16 cellular contexts compared by ENCODE assay signal in the genomic region with DNA sequence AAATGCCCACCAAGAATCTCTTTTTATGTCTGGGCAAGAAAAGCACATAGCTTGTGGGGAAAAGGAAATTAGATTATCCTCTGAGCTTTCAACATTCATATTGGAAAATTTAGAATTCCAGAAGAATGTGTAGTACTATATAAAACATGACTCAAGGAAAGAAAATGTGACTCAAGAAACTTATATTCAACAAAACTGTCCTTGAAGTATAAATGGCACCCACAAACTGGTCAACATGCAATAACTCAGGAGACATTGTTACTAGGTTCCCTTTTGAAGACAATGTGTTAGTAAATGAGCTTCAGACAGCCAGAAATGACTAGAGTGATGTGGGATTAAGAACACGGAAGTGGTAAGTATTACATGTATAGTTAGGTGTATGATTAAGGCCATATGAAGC. TPM values are rescaled to one million over a fixed set of nuclear protein-coding genes. Genes with fewer than 3 reads are reported as not detected.
DNase-seq lines count a peak whose midpoint lies in the region; ATAC-seq and TF ChIP-seq lines count a peak whose summit lies in the region.
"Had no signal": no experiment of that assay in that cellular context is flagged by ENCODE, and none has a peak within 500 bp of the region (broad histone marks: within the 10 kb centered on the region; RNA-seq: fewer than 3 reads in every experiment).

No MANE protein-coding gene starts in this region.

- peaks cover 31% of the 10 kb centered on the region for H3K4me1 ChIP-seq in foreskin keratinocyte
- peaks cover 9% of the 10 kb centered on the region for H3K4me1 ChIP-seq in suprapubic skin
- H3K4me1 ChIP-seq: BLaER1 treated with 17β-estradiol and CSF1 and Interleukin-3, amounts not matched to agents 10 nM and 100 nM; vagina had no signal

- peak overlapping the region; percentile 9 for H3K27ac ChIP-seq in foreskin keratinocyte
- H3K27ac ChIP-seq in suprapubic skin, result no peak overlapping the region
- H3K27ac ChIP-seq: BLaER1 treated with 17β-estradiol and CSF1 and Interleukin-3, amounts not matched to agents 10 nM and 100 nM; cardiac muscle cell; vagina had no signal

- 80% methylated on average over 1 of the region's 1 CpG for WGBS in suprapubic skin

- TF ChIP-seq CTCF in AG04449 (IDR thresholded peaks at IDR 0.05; ENCODE audit: insufficient read depth, low read length, missing control alignments), result no peak
- no peak for TF ChIP-seq CTCF in foreskin keratinocyte (conservative IDR thresholded peaks at IDR 0.05)
- no peak for TF ChIP-seq CTCF in suprapubic skin (IDR thresholded peaks at IDR 0.05)

- CTCF ChIA-PET in AG04449 (lab: Yijun Ruan, JAX), result interaction anchor here (0.9 kb wide), 1 partner anchor 14 kb away, joined by 3 read pairs; no protein-coding TSS in a partner anchor

- ATAC-seq in foreskin keratinocyte (peak; percentile 85), HG03378 (IDR thresholded peaks at IDR 0.05; ENCODE audit: unreplicated experiment) (no peak)
- ATAC-seq: mucosa of descending colon had no signal

- no peaks in the 10 kb centered on the region for H3K9me3 ChIP-seq in suprapubic skin
- H3K9me3 ChIP-seq: BLaER1 treated with 17β-estradiol and CSF1 and Interleukin-3, amounts not matched to agents 10 nM and 100 nM; mucosa of descending colon; vagina had no signal

- peak; percentile 58 for DNase-seq in AG04449 (ENCODE audit: low read depth, low spot score)
- DNase-seq in HS-5 (ENCODE audit: low read depth), result peak; percentile 96
- peak; percentile 50 for DNase-seq in amniotic stem cell (lab: John Stamatoyannopoulos, UW)
- DNase-seq in foreskin keratinocyte, result peak; percentile 86 to 92
- no peak for DNase-seq in NCI-H1436 (lab: John Stamatoyannopoulos, UW)
- no peak for DNase-seq in islet precursor cell
- no peak for DNase-seq in suprapubic skin (ENCODE audit: low spot score in 2 of 2)
- DNase-seq: activated effector memory CD4-positive, alpha-beta T cell treated with Interleukin-2 at 50 U/mL for 16 hours; mucosa of descending colon; NK-92 treated with Interleukin-12 subunit alpha and Interleukin-12 subunit beta, amount 100 ng/mL, for 24 hours had no signal

- H3K36me3 ChIP-seq in suprapubic skin, result no peaks in the 10 kb centered on the region
- H3K36me3 ChIP-seq: BLaER1 treated with 17β-estradiol and CSF1 and Interleukin-3, amounts not matched to agents 10 nM and 100 nM; cardiac muscle cell; vagina had no signal

- no peak overlapping the region for H3K4me3 ChIP-seq in AG04449 (ENCODE audit: low read depth, low read length)
- no peak overlapping the region for H3K4me3 ChIP-seq in suprapubic skin
- H3K4me3 ChIP-seq: BLaER1 treated with 17β-estradiol and CSF1 and Interleukin-3, amounts not matched to agents 10 nM and 100 nM; cardiac muscle cell; mucosa of descending colon; vagina had no signal

- no peak for TF ChIP-seq EP300 in suprapubic skin (IDR thresholded peaks at IDR 0.05)

- no peak for TF ChIP-seq POLR2A in suprapubic skin (IDR thresholded peaks at IDR 0.05)

- POLR2A ChIA-PET in AG04449 (lab: Yijun Ruan, JAX), result interaction anchor here (0.7 kb wide), 1 partner anchor 9 kb away, joined by 3 read pairs; no protein-coding TSS in a partner anchor

- no peaks in the 10 kb centered on the region for H3K27me3 ChIP-seq in foreskin keratinocyte
- H3K27me3 ChIP-seq in suprapubic skin, result no peaks in the 10 kb centered on the region
- H3K27me3 ChIP-seq: BLaER1 treated with 17β-estradiol and CSF1 and Interleukin-3, amounts not matched to agents 10 nM and 100 nM; cardiac muscle cell; vagina had no signal

RNA-seq across cellular contexts. Expression of gene TINAG, which starts 26.1 kb away (rescaled TPM):
- total RNA-seq in foreskin keratinocyte (not detected in 2 replicates), suprapubic skin (not detected)
- polyA plus RNA-seq in foreskin keratinocyte, result not detected in 2 replicates
- total RNA-seq: cardiac muscle cell; T-helper 1 cell treated with Interleukin-12 subunit alpha and Interleukin-12 subunit beta and Interleukin-4 antibody, amounts not matched to agents 30 ng/mL and 1 ng/mL, for 36 hours; vagina had no signal
- polyA plus RNA-seq: cardiac muscle cell, esophagus had no signal

Comparison
In these comparisons a context has a peak if more than half of its experiments do, and no peak if none do; other contexts are left out.
1. DNase-seq: peak in AG04449 (single experiment), HS-5 (single experiment), amniotic stem cell (single experiment) and foreskin keratinocyte (2 of 2); none in NCI-H1436 (single experiment), islet precursor cell (single experiment) and suprapubic skin (0 of 2).